In the genomic region with DNA sequence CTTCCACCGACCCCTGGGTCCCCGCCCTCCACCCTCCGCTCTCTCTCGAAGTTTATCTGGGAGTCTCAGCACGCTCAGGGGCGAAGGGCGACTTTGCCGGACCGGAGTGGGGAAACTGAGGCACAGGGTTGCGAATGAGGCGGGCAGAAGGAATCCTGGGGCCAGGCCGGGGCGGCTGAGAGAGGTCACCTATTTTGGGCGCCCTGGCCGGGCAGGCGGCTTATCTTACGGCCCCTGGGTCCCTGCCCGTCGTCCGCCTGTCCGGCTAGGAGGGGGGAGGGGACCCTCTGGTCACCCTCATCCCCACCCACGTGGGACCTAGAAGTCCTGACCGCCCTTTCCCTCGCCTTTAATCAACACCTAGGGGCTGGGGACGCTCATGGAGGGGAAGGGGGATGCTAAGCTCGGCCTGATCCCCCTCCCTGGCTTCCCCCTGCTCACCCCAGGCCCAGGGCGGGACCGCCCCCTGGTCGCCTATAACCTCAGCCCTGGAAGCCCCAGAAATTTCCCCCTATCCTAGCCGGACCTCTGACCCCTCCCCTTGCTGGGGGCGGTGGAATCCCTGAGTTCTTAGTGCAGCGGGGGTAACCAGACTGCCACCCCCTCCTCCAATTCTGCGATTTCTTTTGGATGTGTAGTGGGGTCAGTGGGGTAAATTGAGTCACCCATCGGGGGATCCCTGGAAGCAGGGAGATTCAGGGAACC, we compare ENCODE assay signal across 6 cellular contexts. TPM values are rescaled to one million over a fixed set of nuclear protein-coding genes. Genes with fewer than 3 reads are reported as not detected.
DNase-seq lines count a peak whose midpoint lies in the region; ATAC-seq and TF ChIP-seq lines count a peak whose summit lies in the region.

No MANE protein-coding gene starts in this region.

- no peaks in the 10 kb centered on the region for H3K27me3 ChIP-seq in GM23248 (replicated peaks; ENCODE audit: insufficient read depth)

- H3K27ac Mint-ChIP-seq in WTC11 = no peak overlapping the region
- H3K27ac Mint-ChIP-seq in immature natural killer cell = peak overlapping the region in 2 of 6 donors; percentile 13 to 34

- ATAC-seq in WTC11 (peak; percentile 2; the same call in 1 of the 2 replicates), HG03520 (IDR thresholded peaks at IDR 0.05; ENCODE audit: unreplicated experiment) (no peak), GM19328 (IDR thresholded peaks at IDR 0.05; ENCODE audit: unreplicated experiment) (no peak)

- H3K9ac ChIP-seq in GM23248 = peak overlapping the region; percentile 81

- H4K20me1 ChIP-seq in GM23248 (ENCODE audit: insufficient read depth) = no peaks in the 10 kb centered on the region

- H3K79me2 ChIP-seq in GM23248 (ENCODE audit: insufficient read depth) = peaks cover 44% of the 10 kb centered on the region

- H3K9me2 ChIP-seq in GM23248 (ENCODE audit: insufficient read depth) = no peaks in the 10 kb centered on the region

- H3K4me1 ChIP-seq in GM23248 (ENCODE audit: insufficient read depth) = peaks cover 42% of the 10 kb centered on the region

- no peaks in the 10 kb centered on the region for H3K27me3 Mint-ChIP-seq in WTC11 (ENCODE audit: low read depth)
- peaks cover 7 to 24% (median 12%) of the 10 kb centered on the region in 3 donors for H3K27me3 Mint-ChIP-seq in immature natural killer cell (ENCODE audit: low read depth in 3 of 3)

- H3F3A ChIP-seq in GM23248 (ENCODE audit: insufficient read depth) = peaks cover 40% of the 10 kb centered on the region

- H3K36me3 Mint-ChIP-seq in WTC11 (peaks cover 20% of the 10 kb centered on the region), immature natural killer cell (peaks cover 0 to 4% (median 0%) of the 10 kb centered on the region in 3 donors)

- in situ Hi-C loops in GM23248 (cut with MboI) = no loop called here

- POLR2A ChIA-PET in WTC11 (lab: Charles Lee) = interaction anchor here (1.0 to 3.9 kb wide), 2 partner anchors 13 to 27 kb away, joined by 5 to 29 read pairs; a partner anchor contains a TSS

- peak overlapping the region; percentile 90 for H3K4me2 ChIP-seq in GM23248 (ENCODE audit: unreplicated experiment)

- H3K9me3 ChIP-seq in GM23248 (ENCODE audit: low read depth) = no peaks in the 10 kb centered on the region

- no peak for TF ChIP-seq CTCF in WTC11 (IDR thresholded peaks at IDR 0.05)

- H3K4me1 Mint-ChIP-seq in WTC11 (peaks cover 59% of the 10 kb centered on the region), immature natural killer cell (peaks cover 33 to 40% of the 10 kb centered on the region in 2 donors)

- H3K9me3 Mint-ChIP-seq in WTC11 (no peaks in the 10 kb centered on the region), immature natural killer cell (peaks cover 0 to 1% (median 0%) of the 10 kb centered on the region in 6 donors)

- H3K4me3 ChIP-seq in GM23248 = peak overlapping the region; percentile 94

- CTCF ChIA-PET in WTC11 (lab: Charles Lee) = interaction anchor here (1.0 to 1.1 kb wide), 2 partner anchors 12 to 223 kb away, joined by 3 to 8 read pairs; no protein-coding TSS in a partner anchor

- 0 out of 2 replicates have a peak, but pooled peaks cover 3% of the 10 kb centered on the region for H3K36me3 ChIP-seq in GM23248 (ENCODE audit: low read depth)

- 1 to 2% methylated on average over 24 to 33 of the region's 34 CpGs for WGBS in GM23248 (ENCODE audit: low coverage in 1 of 2, low lambda C conversion rate in 2 of 2, missing lambda C conversion rate in 2 of 2), 2 experiments

- peak overlapping the region; percentile 77 for H2AFZ ChIP-seq in GM23248

- H3K4me3 Mint-ChIP-seq in WTC11 (peak overlapping the region; percentile 84), immature natural killer cell (peak overlapping the region; percentile 44 to 70 (median 55))

- DNase-seq in GM23248 = peak; percentile 57
- DNase-seq in WTC11 (ENCODE audit: low spot score) = peak; percentile 51
- no peak for DNase-seq in immature natural killer cell
- no peak for DNase-seq in NCI-H446 (lab: John Stamatoyannopoulos, UW)

- H3K27ac ChIP-seq in GM23248 = peak overlapping the region; percentile 46; the same call in 1 of the 2 replicates

TF ChIP-seq in WTC11, 78 proteins besides CTCF, POLR2A, EP300 and RAD21:
- TF ChIP-seq MYBL2 (CRISPR knock-in tag; IDR thresholded peaks at IDR 0.05) = 0 out of 2 replicates have a peak, but pooled peaks have one; percentile 35
- TF ChIP-seq ZNF263 (CRISPR knock-in tag; IDR thresholded peaks at IDR 0.05; ENCODE audit: low read depth) = peak; percentile 40; the same call in 1 of the 2 replicates
- TF ChIP-seq GTF2I (CRISPR knock-in tag; conservative IDR thresholded peaks at IDR 0.05) = no peak
- TF ChIP-seq, protein P1, sequence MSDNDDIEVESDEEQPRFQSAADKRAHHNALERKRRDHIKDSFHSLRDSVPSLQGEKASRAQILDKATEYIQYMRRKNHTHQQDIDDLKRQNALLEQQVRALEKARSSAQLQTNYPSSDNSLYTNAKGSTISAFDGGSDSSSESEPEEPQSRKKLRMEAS (CRISPR knock-in tag; IDR thresholded peaks at IDR 0.05) = peak; percentile 30; the same call in 1 of the 2 replicates
- TF ChIP-seq, protein P2, sequence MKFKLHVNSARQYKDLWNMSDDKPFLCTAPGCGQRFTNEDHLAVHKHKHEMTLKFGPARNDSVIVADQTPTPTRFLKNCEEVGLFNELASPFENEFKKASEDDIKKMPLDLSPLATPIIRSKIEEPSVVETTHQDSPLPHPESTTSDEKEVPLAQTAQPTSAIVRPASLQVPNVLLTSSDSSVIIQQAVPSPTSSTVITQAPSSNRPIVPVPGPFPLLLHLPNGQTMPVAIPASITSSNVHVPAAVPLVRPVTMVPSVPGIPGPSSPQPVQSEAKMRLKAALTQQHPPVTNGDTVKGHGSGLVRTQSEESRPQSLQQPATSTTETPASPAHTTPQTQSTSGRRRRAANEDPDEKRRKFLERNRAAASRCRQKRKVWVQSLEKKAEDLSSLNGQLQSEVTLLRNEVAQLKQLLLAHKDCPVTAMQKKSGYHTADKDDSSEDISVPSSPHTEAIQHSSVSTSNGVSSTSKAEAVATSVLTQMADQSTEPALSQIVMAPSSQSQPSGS (CRISPR knock-in tag; IDR thresholded peaks at IDR 0.05; ENCODE audit: borderline replicate concordance, low read depth) = 0 out of 2 replicates have a peak, but pooled peaks have one; percentile 9
- TF ChIP-seq, protein P3, sequence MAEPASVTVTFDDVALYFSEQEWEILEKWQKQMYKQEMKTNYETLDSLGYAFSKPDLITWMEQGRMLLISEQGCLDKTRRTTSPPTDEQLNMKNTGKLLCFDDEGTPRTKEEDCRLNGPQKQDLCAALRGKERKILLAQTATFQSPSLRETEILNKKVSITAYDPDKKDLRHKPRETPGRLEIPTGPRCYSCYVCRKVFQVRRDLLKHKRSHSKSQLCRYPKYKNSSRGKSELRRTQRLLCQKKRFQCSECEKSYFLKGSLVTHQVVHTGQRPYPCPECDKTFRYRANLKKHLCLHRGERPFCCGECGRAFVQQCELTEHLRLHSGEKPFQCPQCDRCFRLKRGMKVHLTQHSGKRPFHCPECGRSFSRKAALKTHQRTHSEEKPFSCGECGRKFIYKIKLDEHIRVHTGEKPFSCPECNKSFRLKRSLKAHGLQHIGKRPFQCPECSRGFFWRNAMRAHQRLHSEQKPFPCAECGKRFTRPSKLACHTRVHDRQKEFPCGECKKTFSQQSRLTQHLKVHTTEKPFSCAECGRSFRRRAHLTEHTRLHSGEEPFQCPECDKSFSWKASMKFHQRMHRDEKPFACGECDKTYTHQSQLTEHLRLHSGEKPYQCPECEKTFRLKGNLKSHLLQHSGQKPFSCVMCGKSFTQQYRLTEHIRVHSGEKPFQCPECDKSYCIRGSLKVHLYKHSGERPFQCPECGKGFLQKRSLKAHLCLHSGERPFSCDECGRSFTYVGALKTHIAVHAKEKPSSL (CRISPR knock-in tag; conservative IDR thresholded peaks at IDR 0.05) = no peak
TF ChIP-seq in WTC11: peak in this region for 4.

RNA-seq across cellular contexts. Expression of a gene that starts 0.6 kb away (rescaled TPM):
- 48.0 and 68.2 TPM in 2 replicates for total RNA-seq in GM23248 (2014; rRNA removed; shearing (Covaris generic))
- 48.9 and 50.1 TPM in 2 replicates for polyA plus RNA-seq in GM23248 (2016; fragmentation: Nextera tagmentation; extraction: Ambion mirVana)
- 61.5 to 76.6 TPM (median 62.4 TPM) in 3 replicates for total RNA-seq in WTC11 (2021)
- polyA plus RNA-seq in immature natural killer cell = 1 to 10 TPM in 1 of 3 donors, under 1 TPM in 1, not detected in 1; 0.86 to 1.5 TPM

RNA-seq across cellular contexts. Expression of a gene that starts 2.7 kb away (rescaled TPM):
- 75.7 and 77.3 TPM in 2 replicates for total RNA-seq in GM23248 (2014; rRNA removed; shearing (Covaris generic))
- polyA plus RNA-seq in GM23248 (2016; fragmentation: Nextera tagmentation; extraction: Ambion mirVana) = 78.8 and 83.5 TPM in 2 replicates
- 48.7 to 59.5 TPM (median 54.2 TPM) in 3 replicates for total RNA-seq in WTC11 (2021)
- 100 to 1,000 TPM; 127 to 178 (median 160) TPM for polyA plus RNA-seq in immature natural killer cell

RNA-seq across cellular contexts. Expression of a gene that starts 19.6 kb away (rescaled TPM):
- 3.1 and 5.6 TPM in 2 replicates for total RNA-seq in GM23248 (2014; rRNA removed; shearing (Covaris generic))
- polyA plus RNA-seq in GM23248 (2016; fragmentation: Nextera tagmentation; extraction: Ambion mirVana) (3.5 and 4.8 TPM in 2 replicates), immature natural killer cell (under 1 TPM in 2 of 3 donors, not detected in 1; 0.09 to 0.78 TPM)
- total RNA-seq in WTC11 (2021) = 7.0 to 9.3 TPM (median 8.9 TPM) in 3 replicates

RNA-seq across cellular contexts. Expression of a gene that starts 27.2 kb away (rescaled TPM):
- not detected in 2 replicates for total RNA-seq in GM23248 (2014; rRNA removed; shearing (Covaris generic))
- polyA plus RNA-seq in GM23248 (2016; fragmentation: Nextera tagmentation; extraction: Ambion mirVana) = 0.18 TPM in 1 of 2 replicates, not detected in the other
- total RNA-seq in WTC11 (2021) = 25.1 to 30.3 TPM (median 26.7 TPM) in 3 replicates
- 10 to 100 TPM in 1 of 3 donors, 1 to 10 TPM in 2; 7.4 to 13.6 (median 7.7) TPM for polyA plus RNA-seq in immature natural killer cell

RNA-seq across cellular contexts. Expression of a gene that starts 32.5 kb away (rescaled TPM):
- not detected in 2 replicates for total RNA-seq in GM23248 (2014; rRNA removed; shearing (Covaris generic))
- polyA plus RNA-seq in GM23248 (2016; fragmentation: Nextera tagmentation; extraction: Ambion mirVana) (not detected in 2 replicates), immature natural killer cell (10 to 100 TPM; 19.4 to 44.8 (median 22.8) TPM)
- 0.73 to 0.83 TPM (median 0.80 TPM) in 3 replicates for total RNA-seq in WTC11 (2021)

Comparison
In these comparisons a context has a peak if more than half of its experiments do, and no peak if none do; other contexts are left out.
1. DNase-seq: peak in GM23248 (single experiment) and WTC11 (single experiment); none in immature natural killer cell (0 of 3) and NCI-H446 (0 of 2).